ENCODE assay signal across 11 cellular contexts in the genomic region with DNA sequence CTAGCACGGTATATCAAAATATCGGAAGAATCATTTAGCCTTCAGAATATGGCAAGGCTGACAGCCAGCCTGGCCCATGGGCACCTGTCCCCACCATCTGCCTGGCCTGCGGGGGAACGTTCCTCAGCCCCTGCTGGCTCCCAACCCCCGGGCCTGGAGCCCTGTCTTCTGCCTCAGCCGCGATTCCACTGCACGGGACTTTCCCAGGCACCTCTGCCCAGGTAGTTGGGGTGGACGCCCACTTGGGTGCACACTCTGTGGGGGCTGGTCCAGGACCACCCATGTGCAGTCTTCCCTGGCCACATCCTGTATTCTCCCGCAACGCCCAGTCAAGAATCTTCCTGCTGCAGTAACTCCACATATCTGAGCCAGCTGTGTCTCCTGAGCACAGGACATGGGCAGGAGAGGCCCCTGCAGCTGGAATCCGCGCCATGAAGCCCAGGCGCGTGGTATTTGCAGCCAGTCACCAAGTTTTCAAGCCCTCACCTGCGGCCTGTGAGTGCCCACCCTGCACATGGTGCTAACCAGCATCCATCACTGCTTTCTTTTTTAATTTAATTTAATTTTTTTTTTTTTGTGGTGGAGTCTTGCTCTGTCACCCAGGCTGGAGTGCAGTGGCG.
DNase-seq lines count a peak whose midpoint lies in the region; ATAC-seq and TF ChIP-seq lines count a peak whose summit lies in the region.
"Had no signal": no experiment of that assay in that cellular context is flagged by ENCODE, and none has a peak within 500 bp of the region (broad histone marks: within the 10 kb centered on the region; RNA-seq: fewer than 3 reads in every experiment).

No MANE protein-coding gene starts in this region.

- H3K4me1 ChIP-seq in BE2C (no peaks in the 10 kb centered on the region), osteoblast (ENCODE audit: insufficient read depth, low read length) (no peaks in the 10 kb centered on the region)

- DNase-seq in BE2C, result peak; percentile 1
- DNase-seq in H7, result peak; percentile 69
- peak; percentile 44 for DNase-seq in ecto neural progenitor cell (ENCODE audit: low spot score)
- peak; percentile 49 for DNase-seq in osteoblast (ENCODE audit: insufficient read length, low spot score, missing footprints)
- DNase-seq in NCI-H1694 (lab: John Stamatoyannopoulos, UW), result no peak
- no peak for DNase-seq in activated gamma-delta T cell treated with Interleukin-2 at 50 U/mL for 16 hours
- no peak for DNase-seq in HuH-7.5 (ENCODE audit: low spot score)
- DNase-seq: CD4-positive, CD25-positive, alpha-beta regulatory T cell; KG1; NCI-H2029 had no signal

- no peaks in the 10 kb centered on the region for H4K20me1 ChIP-seq in osteoblast (ENCODE audit: insufficient read depth, low read length)

- H3K79me2 ChIP-seq in osteoblast (ENCODE audit: insufficient read depth, low read length), result no peaks in the 10 kb centered on the region

- H2AFZ ChIP-seq in osteoblast (ENCODE audit: low read length), result no peak overlapping the region

- no peak overlapping the region for H3K4me3 ChIP-seq in BE2C (ENCODE audit: low read depth, low read length)
- H3K4me3 ChIP-seq in H7 (ENCODE audit: insufficient read depth, low read depth, low read length), result no peak overlapping the region
- no peak overlapping the region for H3K4me3 ChIP-seq in osteoblast (ENCODE audit: insufficient read depth, low read length)

- no peak overlapping the region for H3K27ac ChIP-seq in osteoblast (ENCODE audit: low read depth, low read length)

- H3K9me3 ChIP-seq in BE2C (no peaks in the 10 kb centered on the region), osteoblast (ENCODE audit: low read depth, low read length) (no peaks in the 10 kb centered on the region)

- H3K4me2 ChIP-seq in osteoblast (ENCODE audit: insufficient read depth, low read length), result no peak overlapping the region

- ATAC-seq in HG03196 (IDR thresholded peaks at IDR 0.05; ENCODE audit: unreplicated experiment), result no peak

- TF ChIP-seq CTCF in BE2C (IDR thresholded peaks at IDR 0.05; ENCODE audit: low read depth, low read length) (no peak), osteoblast (IDR thresholded peaks at IDR 0.05; ENCODE audit: extremely low read depth, low read depth, low read length) (no peak)

- H3K27me3 ChIP-seq in BE2C (no peaks in the 10 kb centered on the region), H7 (ENCODE audit: control insufficient read depth, insufficient read depth, low read length) (no peaks in the 10 kb centered on the region), osteoblast (ENCODE audit: insufficient read depth, low read length) (peaks cover 11% of the 10 kb centered on the region)

- no peaks in the 10 kb centered on the region for H3K36me3 ChIP-seq in BE2C
- no peaks in the 10 kb centered on the region for H3K36me3 ChIP-seq in H7 (replicated peaks; ENCODE audit: control insufficient read depth, insufficient read depth, low read length)
- H3K36me3 ChIP-seq in osteoblast (ENCODE audit: insufficient read depth, low read length), result no peaks in the 10 kb centered on the region

Comparison
In these comparisons a context has a peak if more than half of its experiments do, and no peak if none do; other contexts are left out.
1. DNase-seq: peak in BE2C (single experiment), H7 (single experiment), ecto neural progenitor cell (single experiment) and osteoblast (single experiment); none in NCI-H1694 (single experiment), activated gamma-delta T cell treated with Interleukin-2 at 50 U/mL for 16 hours (single experiment) and HuH-7.5 (single experiment).